ENCODE assay signal across 28 cellular contexts in genomic region chr3:10782011-10782410, GRCh38. TPM values are rescaled to one million over a fixed set of nuclear protein-coding genes. Genes with fewer than 3 reads are reported as not detected.
"Had no signal": no experiment of that assay in that cellular context is flagged by ENCODE, and none has a peak within 500 bp of the region (broad histone marks: within the 10 kb centered on the region; RNA-seq: fewer than 3 reads in every experiment).

No MANE protein-coding gene starts in this region.

- DNase-seq: activated CD4-positive, alpha-beta T cell treated with anti-CD3 and anti-CD28 coated beads for 4 hours; activated CD4-positive, alpha-beta T cell treated with anti-CD3 and anti-CD28 coated beads, Interleukin-2, amount 50 U/mL, for 4 hours; activated effector memory CD4-positive, alpha-beta T cell treated with anti-CD3 and anti-CD28 coated beads, Interleukin-2, amount 50 U/mL, for 16 hours; activated naive CD4-positive, alpha-beta T cell treated with anti-CD3 and anti-CD28 coated beads for 36 hours; activated naive CD8-positive, alpha-beta T cell treated with anti-CD3 and anti-CD28 coated beads for 36 hours; activated T-cell treated with anti-CD3 and anti-CD28 coated beads for 4 hours; aorta; body of pancreas; dermis blood vessel endothelial cell; effector CD4-positive, alpha-beta T cell; kidney; left colon; naive B cell; nephron progenitor cell; ovary; small intestine; stimulated activated CD4-positive, alpha-beta T cell treated with anti-CD3 and anti-CD28 coated beads, Interleukin-4, amount 100 ng/mL, for 24 hours; uterus had no signal

- H3K4me1 ChIP-seq: body of pancreas, gastroesophageal sphincter, uterus had no signal

- H3K27me3 ChIP-seq: body of pancreas, ovary had no signal

- H3K4me3 ChIP-seq: adrenal gland, body of pancreas, gastroesophageal sphincter, hepatocyte, ovary, thoracic aorta, uterus had no signal

- H3K4me2 ChIP-seq: hepatocyte had no signal

- H2AFZ ChIP-seq: hepatocyte had no signal

- H3K79me2 ChIP-seq: hepatocyte had no signal

- H3K9me3 ChIP-seq: adrenal gland, body of pancreas, gastroesophageal sphincter, neutrophil, ovary, thoracic aorta, uterus had no signal

- H3K27ac ChIP-seq: adrenal gland, body of pancreas, gastroesophageal sphincter, hepatocyte, neutrophil, ovary, thoracic aorta, uterus, VCaP had no signal

- H3K36me3 ChIP-seq: adrenal gland, gastroesophageal sphincter, neutrophil, ovary, thoracic aorta, uterus had no signal

- ATAC-seq: body of pancreas; gastroesophageal sphincter; left colon; sciatic nerve; stimulated activated effector memory CD8-positive, alpha-beta T cell treated with anti-CD3 and anti-CD28 coated beads, Interleukin-12 subunit alpha, Interleukin-12 subunit beta, amount 100 ng/mL, for 72 hours had no signal

RNA-seq across cellular contexts. Expression of gene SLC6A11, which starts 34.0 kb away (rescaled TPM):
- total RNA-seq: activated naive CD4-positive, alpha-beta T cell treated with anti-CD3 and anti-CD28 coated beads for 36 hours; activated naive CD8-positive, alpha-beta T cell treated with anti-CD3 and anti-CD28 coated beads for 36 hours; aorta; dermis blood vessel endothelial cell; epithelial cell of proximal tubule; renal cortical epithelial cell; thoracic aorta had no signal
- polyA plus RNA-seq: aorta had no signal
